10 cellular contexts compared by ENCODE assay signal in the genomic region with DNA sequence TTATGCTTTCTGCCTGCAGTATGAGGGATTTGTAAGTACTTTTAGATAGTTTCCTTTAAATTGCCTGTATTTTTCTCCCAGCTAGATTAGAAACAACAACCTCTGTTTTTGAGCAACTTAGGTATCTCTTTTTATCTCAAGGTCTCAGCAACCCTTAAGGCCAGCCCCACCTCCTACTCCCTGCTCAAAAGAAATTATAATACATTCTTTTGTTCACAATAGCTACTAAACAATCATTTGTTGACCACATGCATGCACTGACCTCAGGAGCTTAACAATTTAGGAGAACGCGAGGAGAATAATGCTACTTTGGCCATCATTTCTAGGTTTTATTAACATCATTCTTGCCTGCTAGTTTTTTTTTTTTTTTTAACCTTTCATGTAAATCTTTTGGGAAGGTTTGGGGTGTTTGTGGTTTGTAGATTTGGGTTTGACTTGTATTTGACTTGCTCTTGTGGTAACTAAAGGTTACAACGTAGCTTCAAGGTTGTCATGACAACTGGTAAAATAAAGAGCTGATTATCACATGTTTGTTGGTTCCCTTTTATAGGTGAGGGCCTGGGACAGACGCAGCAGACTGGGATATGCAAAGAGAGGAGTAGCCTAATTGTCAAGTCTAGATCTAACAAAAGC. TPM values are rescaled to one million over a fixed set of nuclear protein-coding genes. Genes with fewer than 3 reads are reported as not detected.
DNase-seq lines count a peak whose midpoint lies in the region; ATAC-seq and TF ChIP-seq lines count a peak whose summit lies in the region.
"Had no signal": no experiment of that assay in that cellular context is flagged by ENCODE, and none has a peak within 500 bp of the region (broad histone marks: within the 10 kb centered on the region; RNA-seq: fewer than 3 reads in every experiment).

No MANE protein-coding gene starts in this region.

- peak overlapping the region in 1 of 4 donors; percentile 77 for H3K4me3 Mint-ChIP-seq in CD4-positive, CD25-positive, alpha-beta regulatory T cell
- H3K4me3 Mint-ChIP-seq in activated T-helper 2 cell treated with anti-CD3 and anti-CD28 coated beads, Interferon-gamma antibody, Interleukin-2, Interleukin-4, amounts not matched to agents 10 μg/mL and 5 μg/mL and 100 μg/mL, durations not matched to agents 14 hours and 24 hours and 36 hours (ENCODE audit: low read depth), result peak overlapping the region; percentile 14
- H3K4me3 Mint-ChIP-seq: nephron had no signal

- H3K27me3 ChIP-seq in CD4-positive, CD25-positive, alpha-beta regulatory T cell (ENCODE audit: control insufficient read depth, insufficient read depth, low read length), result no peaks in the 10 kb centered on the region
- H3K27me3 ChIP-seq in left lung, result no peaks in the 10 kb centered on the region

- intact Hi-C loops in activated T-helper 2 cell treated with anti-CD3 and anti-CD28 coated beads, Interferon-gamma antibody, Interleukin-2, Interleukin-4, amounts not matched to agents 10 μg/mL and 5 μg/mL and 100 μg/mL, durations not matched to agents 14 hours and 24 hours and 36 hours (cut with micrococcal nuclease), result no loop called here
- intact Hi-C loops in left lung (cut with DNase I), result no loop called here

- TF ChIP-seq CTCF in omental fat pad (IDR thresholded peaks at IDR 0.05) (no peak), left lung (IDR thresholded peaks at IDR 0.05) (no peak)

- peak in 1 of 2 donors; percentile 44 for ATAC-seq in CD4-positive, CD25-positive, alpha-beta regulatory T cell (ENCODE audit: low read depth in 2 of 2)
- ATAC-seq in GM19043 (IDR thresholded peaks at IDR 0.05; ENCODE audit: low read depth, unreplicated experiment) (peak; percentile 43), HG03469 (IDR thresholded peaks at IDR 0.05; ENCODE audit: unreplicated experiment) (peak; percentile 64), omental fat pad (ENCODE audit: low FRiP score) (no peak), left lung (no peak)

- no peaks in the 10 kb centered on the region for H3K27me3 Mint-ChIP-seq in CD4-positive, CD25-positive, alpha-beta regulatory T cell
- H3K27me3 Mint-ChIP-seq in activated T-helper 2 cell treated with anti-CD3 and anti-CD28 coated beads, Interferon-gamma antibody, Interleukin-2, Interleukin-4, amounts not matched to agents 10 μg/mL and 5 μg/mL and 100 μg/mL, durations not matched to agents 14 hours and 24 hours and 36 hours (ENCODE audit: low read depth), result no peaks in the 10 kb centered on the region

- peak; percentile 10 to 60 (median 58) for DNase-seq in CD4-positive, CD25-positive, alpha-beta regulatory T cell
- DNase-seq in activated T-helper 2 cell treated with anti-CD3 and anti-CD28 coated beads, Interferon-gamma antibody, Interleukin-2, Interleukin-4, amounts not matched to agents 10 μg/mL and 5 μg/mL and 100 μg/mL, durations not matched to agents 14 hours and 24 hours and 36 hours (ENCODE audit: low spot score), result peak; percentile 19
- DNase-seq in omental fat pad (ENCODE audit: low spot score) (no peak), left lung (no peak), NCI-H1092 treated with DMSO at 0.1 percent for 48 hours (lab: John Stamatoyannopoulos, UW) (no peak), HuH-7.5 (ENCODE audit: low spot score) (no peak)
- DNase-seq: DMS79 had no signal

- no peaks in the 10 kb centered on the region for H3K36me3 Mint-ChIP-seq in CD4-positive, CD25-positive, alpha-beta regulatory T cell
- no peaks in the 10 kb centered on the region for H3K36me3 Mint-ChIP-seq in activated T-helper 2 cell treated with anti-CD3 and anti-CD28 coated beads, Interferon-gamma antibody, Interleukin-2, Interleukin-4, amounts not matched to agents 10 μg/mL and 5 μg/mL and 100 μg/mL, durations not matched to agents 14 hours and 24 hours and 36 hours (ENCODE audit: low read depth)

- peaks cover 8 to 29% (median 17%) of the 10 kb centered on the region in 4 donors for H3K4me1 Mint-ChIP-seq in CD4-positive, CD25-positive, alpha-beta regulatory T cell
- H3K4me1 Mint-ChIP-seq in activated T-helper 2 cell treated with anti-CD3 and anti-CD28 coated beads, Interferon-gamma antibody, Interleukin-2, Interleukin-4, amounts not matched to agents 10 μg/mL and 5 μg/mL and 100 μg/mL, durations not matched to agents 14 hours and 24 hours and 36 hours (ENCODE audit: low read depth), result peaks cover 23% of the 10 kb centered on the region
- H3K4me1 Mint-ChIP-seq: nephron had no signal

- H3K27ac Mint-ChIP-seq in CD4-positive, CD25-positive, alpha-beta regulatory T cell, result peak overlapping the region in 2 of 3 donors; percentile 12 to 90
- H3K27ac Mint-ChIP-seq in activated T-helper 2 cell treated with anti-CD3 and anti-CD28 coated beads, Interferon-gamma antibody, Interleukin-2, Interleukin-4, amounts not matched to agents 10 μg/mL and 5 μg/mL and 100 μg/mL, durations not matched to agents 14 hours and 24 hours and 36 hours, result peak overlapping the region; percentile 90
- H3K27ac Mint-ChIP-seq: nephron had no signal

- no peaks in the 10 kb centered on the region for H3K36me3 ChIP-seq in CD4-positive, CD25-positive, alpha-beta regulatory T cell (ENCODE audit: control insufficient read depth, insufficient read depth, low read length)
- H3K36me3 ChIP-seq in left lung, result no peaks in the 10 kb centered on the region

- peak overlapping the region; percentile 55 for H3K27ac ChIP-seq in CD4-positive, CD25-positive, alpha-beta regulatory T cell (ENCODE audit: insufficient read depth, low read length, poor library complexity, severe bottlenecking)
- H3K27ac ChIP-seq in left lung, result no peak overlapping the region

- peaks cover 15% of the 10 kb centered on the region for H3K4me1 ChIP-seq in CD4-positive, CD25-positive, alpha-beta regulatory T cell (ENCODE audit: control insufficient read depth, insufficient read depth, low read length, poor library complexity, severe bottlenecking)
- no peaks in the 10 kb centered on the region for H3K4me1 ChIP-seq in left lung

- no peaks in the 10 kb centered on the region for H3K9me3 Mint-ChIP-seq in CD4-positive, CD25-positive, alpha-beta regulatory T cell
- no peaks in the 10 kb centered on the region for H3K9me3 Mint-ChIP-seq in activated T-helper 2 cell treated with anti-CD3 and anti-CD28 coated beads, Interferon-gamma antibody, Interleukin-2, Interleukin-4, amounts not matched to agents 10 μg/mL and 5 μg/mL and 100 μg/mL, durations not matched to agents 14 hours and 24 hours and 36 hours

- peak overlapping the region; percentile 19 for H3K4me3 ChIP-seq in CD4-positive, CD25-positive, alpha-beta regulatory T cell (ENCODE audit: low read depth, low read length)
- no peak overlapping the region for H3K4me3 ChIP-seq in left lung

- no peaks in the 10 kb centered on the region for H3K9me3 ChIP-seq in CD4-positive, CD25-positive, alpha-beta regulatory T cell (ENCODE audit: control insufficient read depth in 2 of 2, low read length in 2 of 2)
- H3K9me3 ChIP-seq in left lung, result no peaks in the 10 kb centered on the region

RNA-seq across cellular contexts. Expression of a gene that starts 6.7 kb away (rescaled TPM):
- total RNA-seq in CD4-positive, CD25-positive, alpha-beta regulatory T cell, result 48.7 TPM
- polyA plus RNA-seq in CD4-positive, CD25-positive, alpha-beta regulatory T cell, result 1 to 10 TPM; 5.1 to 8.2 (median 6.6) TPM
- total RNA-seq in activated T-helper 2 cell treated with anti-CD3 and anti-CD28 coated beads, Interferon-gamma antibody, Interleukin-2, Interleukin-4, amounts not matched to agents 10 μg/mL and 5 μg/mL and 100 μg/mL, durations not matched to agents 14 hours and 24 hours and 36 hours, result 34.8 and 39.4 TPM in 2 replicates
- 10 to 100 TPM; 11.6 to 19.7 (median 15.3) TPM for total RNA-seq in omental fat pad
- 10 to 100 TPM; 17.0 to 20.6 TPM for total RNA-seq in left lung

Comparison
In these comparisons a context has a peak if more than half of its experiments do, and no peak if none do; other contexts are left out.
1. ATAC-seq: peak in GM19043 (single experiment) and HG03469 (single experiment); none in omental fat pad (single experiment) and left lung (single experiment).
2. DNase-seq: peak in CD4-positive, CD25-positive, alpha-beta regulatory T cell (3 of 3) and activated T-helper 2 cell treated with anti-CD3 and anti-CD28 coated beads, Interferon-gamma antibody, Interleukin-2, Interleukin-4, amounts not matched to agents 10 μg/mL and 5 μg/mL and 100 μg/mL, durations not matched to agents 14 hours and 24 hours and 36 hours (single experiment); none in omental fat pad (single experiment), left lung (0 of 2), NCI-H1092 treated with DMSO at 0.1 percent for 48 hours (single experiment) and HuH-7.5 (single experiment).